ENCODE assay signal across 9 cellular contexts in the genomic region with DNA sequence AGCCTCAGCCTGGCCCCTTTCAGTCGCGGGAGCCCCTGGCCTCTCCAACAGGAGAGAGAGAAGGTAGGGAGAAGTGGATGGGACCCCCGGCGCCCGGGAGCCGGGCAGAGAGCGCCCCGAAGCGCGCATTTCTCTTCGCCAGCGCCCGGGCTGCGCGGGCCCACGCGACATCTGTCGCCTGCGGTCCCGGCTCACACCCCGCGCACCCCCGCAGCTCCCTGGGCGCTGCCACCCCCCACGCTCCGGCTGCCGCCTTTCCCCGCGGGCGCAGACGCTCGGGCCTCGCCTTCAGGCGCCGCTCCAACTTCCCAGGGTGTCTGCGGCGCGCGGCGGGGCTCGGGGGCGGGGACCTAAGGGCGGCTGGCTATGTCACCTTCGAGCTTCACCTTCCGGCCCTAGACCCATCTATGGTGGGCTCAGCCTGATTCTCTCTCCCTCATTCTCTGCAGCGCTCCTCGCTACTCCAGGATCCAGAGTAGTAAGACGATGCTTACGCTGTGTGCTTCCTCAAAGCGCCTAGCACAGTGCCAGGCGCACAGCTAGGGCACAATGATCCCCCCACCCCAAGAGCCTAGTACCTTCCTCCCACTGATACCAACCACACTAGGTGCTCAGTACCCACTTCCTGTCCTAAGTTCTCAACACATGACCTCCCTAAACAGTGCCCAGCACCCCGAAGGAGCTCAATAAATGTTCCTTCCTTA. TPM values are rescaled to one million over a fixed set of nuclear protein-coding genes. Genes with fewer than 3 reads are reported as not detected.
DNase-seq lines count a peak whose midpoint lies in the region; ATAC-seq and TF ChIP-seq lines count a peak whose summit lies in the region.
"Had no signal": no experiment of that assay in that cellular context is flagged by ENCODE, and none has a peak within 500 bp of the region (broad histone marks: within the 10 kb centered on the region; RNA-seq: fewer than 3 reads in every experiment).

No MANE protein-coding gene starts in this region.

- H3K27ac ChIP-seq in cardiac muscle cell (no peak overlapping the region), stomach (no peak overlapping the region)

- POLR2A ChIA-PET in activated CD8-positive, alpha-beta T cell treated with anti-CD3 and anti-CD28 coated beads for 36 hours (lab: Charles Lee), result no interaction called here

- no peak for TF ChIP-seq CTCF in cardiac muscle cell (IDR thresholded peaks at IDR 0.05; ENCODE audit: low read depth, low read length)
- no peak for TF ChIP-seq CTCF in activated CD8-positive, alpha-beta T cell treated with anti-CD3 and anti-CD28 coated beads for 36 hours (IDR thresholded peaks at IDR 0.05)
- TF ChIP-seq CTCF in stomach (IDR thresholded peaks at IDR 0.05), result no peak

- CTCF ChIA-PET in activated CD8-positive, alpha-beta T cell treated with anti-CD3 and anti-CD28 coated beads for 36 hours (lab: Charles Lee), result interaction anchor here (1.0 to 2.3 kb wide), 3 partner anchors 161 to 176 kb away, joined by 3 to 9 read pairs (median 6); no protein-coding TSS in a partner anchor

- DNase-seq in cardiac muscle cell (ENCODE audit: low read depth in 1 of 2, low spot score in 1 of 2), result no peak
- no peak for DNase-seq in left cardiac atrium
- DNase-seq in activated CD8-positive, alpha-beta T cell treated with anti-CD3 and anti-CD28 coated beads for 36 hours, result peak; percentile 35
- DNase-seq in stomach, result no peak
- DNase-seq in sciatic nerve (ENCODE audit: low spot score), result no peak
- DNase-seq in stimulated activated naive CD4-positive, alpha-beta T cell (lab: John Stamatoyannopoulos, UW), result no peak

- no peak for ATAC-seq in left cardiac atrium
- peak; percentile 20 for ATAC-seq in activated CD8-positive, alpha-beta T cell treated with anti-CD3 and anti-CD28 coated beads for 36 hours
- ATAC-seq in sciatic nerve, result no peak
- ATAC-seq in GM18519 (IDR thresholded peaks at IDR 0.05; ENCODE audit: low FRiP score, unreplicated experiment), result no peak

- intact Hi-C loops in left cardiac atrium (cut with DNase I), result no loop called here
- intact Hi-C loops in activated CD8-positive, alpha-beta T cell treated with anti-CD3 and anti-CD28 coated beads for 36 hours (cut with micrococcal nuclease), result no loop called here
- intact Hi-C loops in stomach (cut with DNase I; ENCODE audit: low total_unique reads), result no loop called here
- intact Hi-C loops in sciatic nerve (cut with DNase I), result no loop called here

- peaks cover 24% of the 10 kb centered on the region for H3K4me1 Mint-ChIP-seq in activated CD8-positive, alpha-beta T cell treated with anti-CD3 and anti-CD28 coated beads for 36 hours (ENCODE audit: low read depth)

- H3K36me3 ChIP-seq in cardiac muscle cell (no peaks in the 10 kb centered on the region), stomach (no peaks in the 10 kb centered on the region)

- no peak for TF ChIP-seq POLR2A in stomach (IDR thresholded peaks at IDR 0.05)

- H3K4me3 Mint-ChIP-seq in activated CD8-positive, alpha-beta T cell treated with anti-CD3 and anti-CD28 coated beads for 36 hours, result peak overlapping the region; percentile 69

- H3K4me1 ChIP-seq in cardiac muscle cell (ENCODE audit: low read depth), result peaks cover 15% of the 10 kb centered on the region
- peaks cover 39 to 46% (median 43%) of the 10 kb centered on the region in 4 donors for H3K4me1 ChIP-seq in stomach

- H3K27me3 ChIP-seq in cardiac muscle cell (peaks cover 91% of the 10 kb centered on the region), stomach (peaks cover 33 to 100% (median 80%) of the 10 kb centered on the region in 3 donors)

- H3K9me3 ChIP-seq in cardiac muscle cell (ENCODE audit: low read depth) (no peaks in the 10 kb centered on the region), iPS-18c (ENCODE audit: control insufficient read depth, insufficient read depth, low read length) (no peaks in the 10 kb centered on the region), stomach (peaks cover 2 to 7% (median 4%) of the 10 kb centered on the region in 4 donors)

- WGBS in stomach, 5 donors, result 2 to 9% (median 3%) methylated on average over 7 to 52 of the region's 52 CpGs

- TF ChIP-seq EP300 in stomach (IDR thresholded peaks at IDR 0.05), result no peak

- H3K27me3 Mint-ChIP-seq in activated CD8-positive, alpha-beta T cell treated with anti-CD3 and anti-CD28 coated beads for 36 hours, result peaks cover 67% of the 10 kb centered on the region

- peaks cover 2% of the 10 kb centered on the region for H3K9me3 Mint-ChIP-seq in activated CD8-positive, alpha-beta T cell treated with anti-CD3 and anti-CD28 coated beads for 36 hours

- H3K36me3 Mint-ChIP-seq in activated CD8-positive, alpha-beta T cell treated with anti-CD3 and anti-CD28 coated beads for 36 hours (ENCODE audit: low read depth), result no peaks in the 10 kb centered on the region

- H3K27ac Mint-ChIP-seq in activated CD8-positive, alpha-beta T cell treated with anti-CD3 and anti-CD28 coated beads for 36 hours, result no peak overlapping the region

- H3K4me3 ChIP-seq in cardiac muscle cell, result peak overlapping the region; percentile 34
- peak overlapping the region; percentile 73 for H3K4me3 ChIP-seq in iPS-18c (ENCODE audit: insufficient read depth, low read depth, low read length)
- peak overlapping the region; percentile 26 to 57 (median 34) for H3K4me3 ChIP-seq in stomach

RNA-seq across cellular contexts. Expression of a gene that starts 1.6 kb away (rescaled TPM):
- 0.25 TPM in 1 of 2 replicates, not detected in the other for total RNA-seq in cardiac muscle cell
- 0.06 and 0.17 TPM in 2 replicates for polyA plus RNA-seq in cardiac muscle cell
- under 1 TPM; 0.05 to 0.09 TPM for total RNA-seq in left cardiac atrium
- not detected for total RNA-seq in activated CD8-positive, alpha-beta T cell treated with anti-CD3 and anti-CD28 coated beads for 36 hours
- under 1 TPM in 1 of 5 donors, not detected in 4; 0.18 TPM for total RNA-seq in stomach
- under 1 TPM in 2 of 3 donors, not detected in 1; 0.06 to 0.25 TPM for polyA plus RNA-seq in stomach
- total RNA-seq in sciatic nerve, result 0.22 TPM
- total RNA-seq: T-helper 1 cell treated with Interleukin-12 subunit alpha and Interleukin-12 subunit beta and Interleukin-4 antibody, amounts not matched to agents 30 ng/mL and 1 ng/mL, for 36 hours had no signal

RNA-seq across cellular contexts. Expression of a gene that starts 31.1 kb away (rescaled TPM):
- total RNA-seq in cardiac muscle cell, result 22.1 and 25.7 TPM in 2 replicates
- polyA plus RNA-seq in cardiac muscle cell, result 15.3 and 20.9 TPM in 2 replicates
- 1 to 10 TPM; 6.5 to 8.9 TPM for total RNA-seq in left cardiac atrium
- 1 to 10 TPM; 7.0 to 8.5 TPM for total RNA-seq in activated CD8-positive, alpha-beta T cell treated with anti-CD3 and anti-CD28 coated beads for 36 hours
- 10 to 100 TPM in 3 of 5 donors, 1 to 10 TPM in 2; 4.1 to 28.7 (median 19.6) TPM for total RNA-seq in stomach
- polyA plus RNA-seq in stomach, result 1 to 10 TPM; 3.2 to 4.1 (median 3.3) TPM
- total RNA-seq in sciatic nerve, result 12.9 TPM
